Comparison of ENCODE assay signal across 12 cellular contexts in the genomic region with DNA sequence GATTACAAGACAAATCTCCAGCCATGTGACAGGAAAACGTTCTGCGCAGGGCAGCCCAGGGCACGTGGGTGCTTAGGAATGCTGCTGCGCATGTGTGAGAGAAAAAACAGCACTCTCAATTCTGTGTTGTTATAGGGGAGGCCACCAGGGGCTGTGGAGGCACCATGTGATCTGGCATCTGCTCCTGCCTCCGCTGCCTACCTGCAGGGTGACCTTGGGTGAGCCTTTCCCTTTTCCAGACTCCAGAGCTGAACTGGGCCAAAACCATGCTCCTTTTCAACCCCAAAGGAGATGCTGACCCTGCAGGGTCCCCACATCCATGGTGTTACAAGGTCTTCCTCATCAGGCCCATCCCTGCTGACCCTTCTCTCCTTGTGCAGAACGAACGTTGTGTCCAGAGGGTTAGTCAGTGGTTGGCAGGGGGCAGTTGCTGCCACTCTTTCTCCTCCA.
A peak's percentile ranks its signal among the peaks of the same experiment; 100 is the strongest.
DNase-seq lines count a peak whose midpoint lies in the region; ATAC-seq and TF ChIP-seq lines count a peak whose summit lies in the region.
"Had no signal": no experiment of that assay in that cellular context is flagged by ENCODE, and none has a peak within 500 bp of the region (broad histone marks: within the 10 kb centered on the region; RNA-seq: fewer than 3 reads in every experiment).

No MANE protein-coding gene starts in this region.

- H3K4me3 ChIP-seq in A673 (ENCODE audit: low read depth, low read length, poor library complexity, severe bottlenecking) = no peak overlapping the region
- H3K4me3 ChIP-seq in HEK293 (ENCODE audit: low read depth, low read length) = no peak overlapping the region
- H3K4me3 ChIP-seq: coronary artery, esophagus squamous epithelium, tibial nerve had no signal

- DNase-seq in A673 (ENCODE audit: low spot score) (peak; percentile 53), left lobe of liver (ENCODE audit: low spot score) (peak; percentile 33), NCI-H748 (lab: John Stamatoyannopoulos, UW; ENCODE audit: unreplicated experiment) (no peak), COR-L47 (lab: John Stamatoyannopoulos, UW) (no peak), DMS153 (lab: John Stamatoyannopoulos, UW) (no peak)
- peak; percentile 36 for DNase-seq in activated CD8-positive, alpha-beta memory T cell treated with anti-CD3 and anti-CD28 coated beads, Interleukin-2, amount 50 U/mL, for 48 hours
- DNase-seq: amniotic stem cell, esophagus squamous epithelium had no signal

- H3K27me3 ChIP-seq in A673 (replicated peaks; ENCODE audit: insufficient read depth, low read depth, low read length, poor library complexity) = no peaks in the 10 kb centered on the region
- H3K27me3 ChIP-seq: tibial nerve had no signal

- H3K4me1 ChIP-seq in A673 (ENCODE audit: insufficient read depth, low read length, poor library complexity, severe bottlenecking) (peaks cover 11% of the 10 kb centered on the region), HEK293 (ENCODE audit: control insufficient read depth, insufficient read depth, low read length) (peaks cover 18% of the 10 kb centered on the region)

- intact Hi-C loops in A673 (cut with micrococcal nuclease; ENCODE audit: unreplicated experiment) = no loop called here

- no TSS peak for BruUV-seq in A673 (replicated peaks; lab: Mats Ljungman, UMichigan)

- peak; percentile 21; the same call in 1 of the 2 replicates for TF ChIP-seq CTCF in A673 (conservative IDR thresholded peaks at IDR 0.05; ENCODE audit: low read depth, low read length)
- no peak for TF ChIP-seq CTCF in HEK293 (tag by site-specific recombination; IDR thresholded peaks at IDR 0.05)

- H3K9me3 ChIP-seq in A673 (ENCODE audit: low read depth, low read length, poor library complexity, severe bottlenecking) (no peaks in the 10 kb centered on the region), HEK293 (ENCODE audit: control insufficient read depth, insufficient read depth, low read depth, low read length) (no peaks in the 10 kb centered on the region)
- H3K9me3 ChIP-seq: esophagus squamous epithelium, tibial nerve had no signal

- CTCF ChIA-PET in A673 (lab: Charles Lee) = no interaction called here
- CTCF ChIA-PET in HEK293 (lab: Yijun Ruan, JAX) = interaction anchor here (4.5 kb wide), 1 partner anchor 12 kb away, joined by 49 read pairs; no protein-coding TSS in a partner anchor

- H3K36me3 ChIP-seq in A673 (ENCODE audit: insufficient read depth, low read length, poor library complexity, severe bottlenecking) (no peaks in the 10 kb centered on the region), HEK293 (ENCODE audit: control insufficient read depth in 2 of 2, insufficient read depth in 1 of 2, low read length in 2 of 2) (no peaks in the 10 kb centered on the region)
- H3K36me3 ChIP-seq: esophagus squamous epithelium, tibial nerve had no signal

- H3K27ac ChIP-seq in A673 (ENCODE audit: low read depth, low read length, poor library complexity, severe bottlenecking) (no peak overlapping the region), HEK293 (ENCODE audit: extremely low read depth, low read depth, low read length) (no peak overlapping the region)
- H3K27ac ChIP-seq: coronary artery, esophagus squamous epithelium, tibial nerve had no signal

- no peak for ATAC-seq in left lobe of liver
- ATAC-seq in HG03139 (IDR thresholded peaks at IDR 0.05; ENCODE audit: unreplicated experiment) = no peak

- POLR2A ChIA-PET in A673 (lab: Charles Lee; ENCODE audit: low non-redundant PET) = no interaction called here
- POLR2A ChIA-PET in HEK293 (lab: Yijun Ruan, JAX) = no interaction called here

TF ChIP-seq in HEK293, 187 proteins besides CTCF, POLR2A, EP300 and RAD21:
- TF ChIP-seq ZIC2 (tag by site-specific recombination; IDR thresholded peaks at IDR 0.05) (0 out of 2 replicates have a peak, but pooled peaks have one; percentile 7), ZNF248 (tag by site-specific recombination; IDR thresholded peaks at IDR 0.05) (no peak), KLF1 (tag by site-specific recombination; IDR thresholded peaks at IDR 0.05) (no peak), ZNF600 (tag by site-specific recombination; IDR thresholded peaks at IDR 0.05) (peak; percentile 21; the same call in 1 of the 2 replicates)
- TF ChIP-seq, protein P1, sequence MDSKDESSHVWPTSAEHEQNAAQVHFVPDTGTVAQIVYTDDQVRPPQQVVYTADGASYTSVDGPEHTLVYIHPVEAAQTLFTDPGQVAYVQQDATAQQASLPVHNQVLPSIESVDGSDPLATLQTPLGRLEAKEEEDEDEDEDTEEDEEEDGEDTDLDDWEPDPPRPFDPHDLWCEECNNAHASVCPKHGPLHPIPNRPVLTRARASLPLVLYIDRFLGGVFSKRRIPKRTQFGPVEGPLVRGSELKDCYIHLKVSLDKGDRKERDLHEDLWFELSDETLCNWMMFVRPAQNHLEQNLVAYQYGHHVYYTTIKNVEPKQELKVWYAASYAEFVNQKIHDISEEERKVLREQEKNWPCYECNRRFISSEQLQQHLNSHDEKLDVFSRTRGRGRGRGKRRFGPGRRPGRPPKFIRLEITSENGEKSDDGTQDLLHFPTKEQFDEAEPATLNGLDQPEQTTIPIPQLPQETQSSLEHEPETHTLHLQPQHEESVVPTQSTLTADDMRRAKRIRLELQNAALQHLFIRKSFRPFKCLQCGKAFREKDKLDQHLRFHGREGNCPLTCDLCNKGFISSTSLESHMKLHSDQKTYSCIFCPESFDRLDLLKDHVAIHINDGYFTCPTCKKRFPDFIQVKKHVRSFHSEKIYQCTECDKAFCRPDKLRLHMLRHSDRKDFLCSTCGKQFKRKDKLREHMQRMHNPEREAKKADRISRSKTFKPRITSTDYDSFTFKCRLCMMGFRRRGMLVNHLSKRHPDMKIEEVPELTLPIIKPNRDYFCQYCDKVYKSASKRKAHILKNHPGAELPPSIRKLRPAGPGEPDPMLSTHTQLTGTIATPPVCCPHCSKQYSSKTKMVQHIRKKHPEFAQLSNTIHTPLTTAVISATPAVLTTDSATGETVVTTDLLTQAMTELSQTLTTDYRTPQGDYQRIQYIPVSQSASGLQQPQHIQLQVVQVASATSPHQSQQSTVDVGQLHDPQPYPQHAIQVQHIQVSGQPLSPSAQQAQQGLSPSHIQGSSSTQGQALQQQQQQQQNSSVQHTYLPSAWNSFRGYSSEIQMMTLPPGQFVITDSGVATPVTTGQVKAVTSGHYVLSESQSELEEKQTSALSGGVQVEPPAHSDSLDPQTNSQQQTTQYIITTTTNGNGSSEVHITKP (tag by site-specific recombination; IDR thresholded peaks at IDR 0.05) = peak; percentile 15; the same call in 1 of the 2 replicates
- TF ChIP-seq, protein P2, sequence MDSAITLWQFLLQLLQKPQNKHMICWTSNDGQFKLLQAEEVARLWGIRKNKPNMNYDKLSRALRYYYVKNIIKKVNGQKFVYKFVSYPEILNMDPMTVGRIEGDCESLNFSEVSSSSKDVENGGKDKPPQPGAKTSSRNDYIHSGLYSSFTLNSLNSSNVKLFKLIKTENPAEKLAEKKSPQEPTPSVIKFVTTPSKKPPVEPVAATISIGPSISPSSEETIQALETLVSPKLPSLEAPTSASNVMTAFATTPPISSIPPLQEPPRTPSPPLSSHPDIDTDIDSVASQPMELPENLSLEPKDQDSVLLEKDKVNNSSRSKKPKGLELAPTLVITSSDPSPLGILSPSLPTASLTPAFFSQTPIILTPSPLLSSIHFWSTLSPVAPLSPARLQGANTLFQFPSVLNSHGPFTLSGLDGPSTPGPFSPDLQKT (IDR thresholded peaks at IDR 0.05; ENCODE audit: borderline replicate concordance, low read depth, low read length) = no peak

Comparison
In these comparisons a context has a peak if more than half of its experiments do, and no peak if none do; other contexts are left out.
1. DNase-seq: peak in A673 (single experiment), activated CD8-positive, alpha-beta memory T cell treated with anti-CD3 and anti-CD28 coated beads, Interleukin-2, amount 50 U/mL, for 48 hours (single experiment) and left lobe of liver (single experiment); none in NCI-H748 (single experiment), COR-L47 (single experiment) and DMS153 (single experiment).